In genomic region chr15:49242820-49243219, GRCh38 we compare ENCODE assay signal across 16 cellular contexts.
A peak's percentile ranks its signal among the peaks of the same experiment; 100 is the strongest.
DNase-seq lines count a peak whose midpoint lies in the region; ATAC-seq, FAIRE-seq and TF ChIP-seq lines count a peak whose summit lies in the region.
"Had no signal": no experiment of that assay in that cellular context is flagged by ENCODE, and none has a peak within 500 bp of the region (broad histone marks: within the 10 kb centered on the region; RNA-seq: fewer than 3 reads in every experiment).

No MANE protein-coding gene starts in this region.

- DNase-seq in cardiac muscle cell (ENCODE audit: low read depth in 1 of 2, low spot score in 1 of 2) (peak; percentile 3 to 89), left ventricle myocardium inferior (no peak), adrenal gland (peak in 6 of 7 donors; percentile 30 to 67 (median 60)), glomerular visceral epithelial cell (ENCODE audit: extremely low spot score) (peak; percentile 12), urothelium cell line (ENCODE audit: low spot score) (peak; percentile 49), DMS79 (lab: John Stamatoyannopoulos, UW) (no peak), NCI-H2196 treated with DMSO at 0.1 percent for 48 hours (lab: John Stamatoyannopoulos, UW; ENCODE audit: unreplicated experiment) (no peak)
- DNase-seq: activated CD8-positive, alpha-beta T cell treated with anti-CD3 and anti-CD28 coated beads for 36 hours; activated naive CD4-positive, alpha-beta T cell treated with anti-CD3 and anti-CD28 coated beads, Interleukin-2, amount 10 ng/mL, durations not matched to agents 7 days and 5 days; mucosa of descending colon; NCI-H2029; retina; T-cell had no signal

- no peak for TF ChIP-seq POLR2A in adrenal gland (IDR thresholded peaks at IDR 0.05)

- intact Hi-C loops in left ventricle myocardium inferior (cut with micrococcal nuclease), result no loop called here
- intact Hi-C loops in adrenal gland (cut with DNase I), result no loop called here

- no peak overlapping the region for H3K27ac ChIP-seq in cardiac muscle cell
- H3K27ac ChIP-seq in left ventricle myocardium inferior (replicated peaks), result no peak overlapping the region
- peak overlapping the region in 1 of 5 donors; percentile 43 for H3K27ac ChIP-seq in adrenal gland
- H3K27ac ChIP-seq: hepatocyte had no signal

- H3K4me1 ChIP-seq in cardiac muscle cell (ENCODE audit: low read depth) (peaks cover 7% of the 10 kb centered on the region), left ventricle myocardium inferior (peaks cover 34% of the 10 kb centered on the region), adrenal gland (replicated peaks in 1 of 2) (peaks cover 0 to 18% of the 10 kb centered on the region in 2 donors)

- ATAC-seq in HG02973 (IDR thresholded peaks at IDR 0.05; ENCODE audit: unreplicated experiment), result no peak
- ATAC-seq: activated CD8-positive, alpha-beta T cell treated with anti-CD3 and anti-CD28 coated beads for 36 hours; mucosa of descending colon; T-cell had no signal

- 29 to 51% (median 41%) methylated on average over 2 of the region's 2 CpGs for WGBS in adrenal gland, 4 donors

- FAIRE-seq in urothelium cell line (lab: Jason Lieb, UNC), result no peak

- H3K27me3 ChIP-seq in cardiac muscle cell (no peaks in the 10 kb centered on the region), left ventricle myocardium inferior (ENCODE audit: low read depth) (no peaks in the 10 kb centered on the region), adrenal gland (no peaks in the 10 kb centered on the region)
- H3K27me3 ChIP-seq: hepatocyte, tibial nerve had no signal

- TF ChIP-seq CTCF in cardiac muscle cell (IDR thresholded peaks at IDR 0.05; ENCODE audit: low read depth, low read length) (no peak), left ventricle myocardium inferior (IDR thresholded peaks at IDR 0.05; ENCODE audit: borderline replicate concordance) (no peak), adrenal gland (IDR thresholded peaks at IDR 0.05) (no peak)

- H3K9me3 ChIP-seq in cardiac muscle cell (ENCODE audit: low read depth), result no peaks in the 10 kb centered on the region
- no peaks in the 10 kb centered on the region for H3K9me3 ChIP-seq in left ventricle myocardium inferior (replicated peaks)
- H3K9me3 ChIP-seq in adrenal gland (replicated peaks in 1 of 3), result no peaks in the 10 kb centered on the region
- H3K9me3 ChIP-seq: mucosa of descending colon, tibial nerve had no signal

- no peak overlapping the region for H3K4me3 ChIP-seq in cardiac muscle cell
- no peak overlapping the region for H3K4me3 ChIP-seq in left ventricle myocardium inferior
- H3K4me3 ChIP-seq in adrenal gland, result no peak overlapping the region
- H3K4me3 ChIP-seq: hepatocyte, mucosa of descending colon, tibial nerve had no signal

- H3K36me3 ChIP-seq in cardiac muscle cell, result no peaks in the 10 kb centered on the region
- peaks cover 41% of the 10 kb centered on the region for H3K36me3 ChIP-seq in left ventricle myocardium inferior
- H3K36me3 ChIP-seq in adrenal gland (replicated peaks in 1 of 2), result no peaks in the 10 kb centered on the region

Comparison
In these comparisons a context has a peak if more than half of its experiments do, and no peak if none do; other contexts are left out.
1. DNase-seq: peak in cardiac muscle cell (2 of 2), adrenal gland (6 of 7), glomerular visceral epithelial cell (single experiment) and urothelium cell line (single experiment); none in left ventricle myocardium inferior (single experiment), DMS79 (single experiment) and NCI-H2196 treated with DMSO at 0.1 percent for 48 hours (single experiment).